19 cellular contexts compared by ENCODE assay signal in genomic region chr12:118925407-118926202, GRCh38. TPM values are rescaled to one million over a fixed set of nuclear protein-coding genes. Genes with fewer than 3 reads are reported as not detected.
"Had no signal": no experiment of that assay in that cellular context is flagged by ENCODE, and none has a peak within 500 bp of the region (broad histone marks: within the 10 kb centered on the region; RNA-seq: fewer than 3 reads in every experiment).

No MANE protein-coding gene starts in this region.

- H3K4me1 ChIP-seq: prostate gland, suprapubic skin, upper lobe of left lung had no signal

- H3K27me3 ChIP-seq: suprapubic skin, upper lobe of left lung had no signal

- H3K36me3 ChIP-seq: prostate gland, suprapubic skin, upper lobe of left lung had no signal

- H2AFZ ChIP-seq: hepatocyte had no signal

- H3K4me2 ChIP-seq: hepatocyte had no signal

- H3K9me3 ChIP-seq: mucosa of descending colon, prostate gland, suprapubic skin, upper lobe of left lung had no signal

- ATAC-seq: activated CD4-positive, CD25-positive, alpha-beta regulatory T cell treated with anti-CD3 and anti-CD28 coated beads, Interleukin-2, amount 50 U/mL, for 24 hours; activated naive CD4-positive, alpha-beta T cell treated with anti-CD3 and anti-CD28 coated beads, Interleukin-2, amount 50 U/mL, for 72 hours; mucosa of descending colon; natural killer cell had no signal

- H3K4me3 ChIP-seq: hepatocyte, lung, mucosa of descending colon, prostate gland, suprapubic skin, upper lobe of left lung had no signal

- H3K27ac ChIP-seq: hepatocyte, prostate gland, suprapubic skin had no signal

- DNase-seq: activated effector memory CD4-positive, alpha-beta T cell treated with anti-CD3 and anti-CD28 coated beads, Interleukin-2, amount 50 U/mL, for 16 hours; activated T-cell treated with anti-CD3 and anti-CD28 coated beads, Interleukin-2, amount 50 U/mL, for 1 hour; amniotic stem cell; effector memory CD4-positive, alpha-beta T cell; kidney; mucosa of descending colon; natural killer cell; stimulated activated CD4-positive, alpha-beta T cell treated with anti-CD3 and anti-CD28 coated beads, Interleukin-12 subunit alpha, Interleukin-12 subunit beta, amount 100 ng/mL, for 4 hours; stimulated activated naive CD4-positive, alpha-beta T cell treated with Interleukin-2 at 50 U/mL for 16 hours; upper lobe of left lung had no signal

- H3K79me2 ChIP-seq: hepatocyte had no signal

- FAIRE-seq: frontal cortex, kidney, TTC549 had no signal

RNA-seq across cellular contexts. Expression of gene SRRM4, which starts 55.7 kb away (rescaled TPM):
- total RNA-seq: activated naive CD4-positive, alpha-beta T cell treated with anti-CD3 and anti-CD28 coated beads, Interleukin-2, amount 50 U/mL, for 72 hours; fibroblast of lung; natural killer cell; suprapubic skin had no signal
- polyA plus RNA-seq: fibroblast of lung had no signal
